1 cellular context compared by ENCODE assay signal in the genomic region with DNA sequence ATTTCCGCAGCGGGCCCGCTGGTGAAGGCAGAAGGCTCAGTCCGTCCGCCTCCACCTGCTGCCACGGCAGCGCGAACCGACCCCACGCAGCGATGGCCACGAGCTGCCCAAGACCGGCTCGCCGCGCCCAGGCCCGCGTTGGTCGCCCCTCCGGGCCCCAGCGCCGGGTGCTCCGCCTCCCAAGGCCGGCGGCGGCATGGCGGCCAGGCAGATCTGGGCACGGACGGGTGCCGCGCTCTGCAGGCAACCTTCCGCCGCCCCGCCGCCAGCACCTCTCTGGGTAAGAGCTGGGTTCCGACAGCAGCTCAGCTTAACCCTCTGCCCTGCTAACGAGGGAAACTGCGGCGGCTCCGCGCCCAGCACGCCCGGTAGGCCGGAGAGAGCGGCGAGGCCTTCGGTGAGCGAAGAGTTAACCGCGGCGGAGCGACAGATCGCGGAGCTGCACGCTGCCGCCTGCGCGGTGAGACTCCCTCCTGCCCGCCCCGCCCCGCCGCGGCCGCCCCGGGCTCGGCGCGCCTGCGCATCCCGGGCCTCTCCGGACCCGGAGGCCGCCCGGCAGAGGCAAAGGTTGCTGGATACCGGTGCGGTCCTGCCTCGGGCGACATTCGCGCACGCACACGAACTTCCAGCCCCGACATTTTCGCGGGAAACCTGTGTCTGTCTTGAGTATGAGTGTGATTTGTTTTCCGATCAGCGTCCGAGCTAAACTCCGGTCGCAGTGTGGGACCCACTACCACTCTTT.
A peak's percentile ranks its signal among the peaks of the same experiment; 100 is the strongest.
TF ChIP-seq lines count a peak whose summit lies in the region.

A gene (plus strand): TSS at position 177 of the 742 bp plus-strand sequence. CDS start 20 bp downstream, at position 197.

TF ChIP-seq in K562, 482 proteins besides CTCF, POLR2A, EP300 and RAD21 (continued from another document and continues in another):
- 0 out of 2 replicates have a peak, but pooled peaks have one; percentile 17 for TF ChIP-seq SREBF1 (IDR thresholded peaks at IDR 0.05; ENCODE audit: borderline replicate concordance, low read depth, low read length)
- peak; percentile 83 for TF ChIP-seq ERF (CRISPR knock-in tag; IDR thresholded peaks at IDR 0.05)
- TF ChIP-seq KLF1 (tag; IDR thresholded peaks at IDR 0.05), result peak; percentile 73; the same call in 1 of the 2 replicates
- TF ChIP-seq ZEB2 (IDR thresholded peaks at IDR 0.05), result no peak
- no peak for TF ChIP-seq ZNF274 (IDR thresholded peaks at IDR 0.05; ENCODE audit: borderline replicate concordance, low read depth, low read length)
- TF ChIP-seq, protein P1, sequence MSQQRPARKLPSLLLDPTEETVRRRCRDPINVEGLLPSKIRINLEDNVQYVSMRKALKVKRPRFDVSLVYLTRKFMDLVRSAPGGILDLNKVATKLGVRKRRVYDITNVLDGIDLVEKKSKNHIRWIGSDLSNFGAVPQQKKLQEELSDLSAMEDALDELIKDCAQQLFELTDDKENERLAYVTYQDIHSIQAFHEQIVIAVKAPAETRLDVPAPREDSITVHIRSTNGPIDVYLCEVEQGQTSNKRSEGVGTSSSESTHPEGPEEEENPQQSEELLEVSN (IDR thresholded peaks at IDR 0.05; ENCODE audit: borderline replicate concordance in 1 of 2, extremely low read depth in 1 of 2, insufficient read depth in 1 of 2, insufficient read length in 1 of 2, low read depth in 1 of 2, low read length in 1 of 2, poor library complexity in 1 of 2, severe bottlenecking in 1 of 2), result peak; percentile 88 to 94
- peak; percentile 63 for TF ChIP-seq ZBTB1 (CRISPR knock-in tag; IDR thresholded peaks at IDR 0.05; ENCODE audit: borderline replicate concordance, low read depth)
- no peak for TF ChIP-seq FOXJ3 (CRISPR knock-in tag; IDR thresholded peaks at IDR 0.05)
- no peak for TF ChIP-seq GATA2 (CRISPR knock-in tag; IDR thresholded peaks at IDR 0.05)
- no peak for TF ChIP-seq POU5F1 (IDR thresholded peaks at IDR 0.05; ENCODE audit: borderline replicate concordance, low read depth, low read length, partially characterized antibody)
- TF ChIP-seq ASH1L (IDR thresholded peaks at IDR 0.05; ENCODE audit: borderline replicate concordance, low read depth, partially characterized antibody), result no peak
- TF ChIP-seq MED1 (CRISPR knock-in tag; IDR thresholded peaks at IDR 0.05; ENCODE audit: borderline replicate concordance), result no peak
- TF ChIP-seq TOE1 (IDR thresholded peaks at IDR 0.05; ENCODE audit: borderline replicate concordance), result peak; percentile 91
- TF ChIP-seq TOE1 (CRISPR knock-in tag; IDR thresholded peaks at IDR 0.05; ENCODE audit: borderline replicate concordance, low read depth), result peak; percentile 75
- TF ChIP-seq, protein P2, sequence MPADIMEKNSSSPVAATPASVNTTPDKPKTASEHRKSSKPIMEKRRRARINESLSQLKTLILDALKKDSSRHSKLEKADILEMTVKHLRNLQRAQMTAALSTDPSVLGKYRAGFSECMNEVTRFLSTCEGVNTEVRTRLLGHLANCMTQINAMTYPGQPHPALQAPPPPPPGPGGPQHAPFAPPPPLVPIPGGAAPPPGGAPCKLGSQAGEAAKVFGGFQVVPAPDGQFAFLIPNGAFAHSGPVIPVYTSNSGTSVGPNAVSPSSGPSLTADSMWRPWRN (IDR thresholded peaks at IDR 0.05; ENCODE audit: low read depth), result no peak
- no peak for TF ChIP-seq ZNF3 (CRISPR knock-in tag; IDR thresholded peaks at IDR 0.05)
- TF ChIP-seq NR4A1 (CRISPR knock-in tag; IDR thresholded peaks at IDR 0.05), result 0 out of 2 replicates have a peak, but pooled peaks have one; percentile 9
- peak; percentile 74 for TF ChIP-seq NR4A1 (tag; IDR thresholded peaks at IDR 0.05)
- TF ChIP-seq, protein P3, sequence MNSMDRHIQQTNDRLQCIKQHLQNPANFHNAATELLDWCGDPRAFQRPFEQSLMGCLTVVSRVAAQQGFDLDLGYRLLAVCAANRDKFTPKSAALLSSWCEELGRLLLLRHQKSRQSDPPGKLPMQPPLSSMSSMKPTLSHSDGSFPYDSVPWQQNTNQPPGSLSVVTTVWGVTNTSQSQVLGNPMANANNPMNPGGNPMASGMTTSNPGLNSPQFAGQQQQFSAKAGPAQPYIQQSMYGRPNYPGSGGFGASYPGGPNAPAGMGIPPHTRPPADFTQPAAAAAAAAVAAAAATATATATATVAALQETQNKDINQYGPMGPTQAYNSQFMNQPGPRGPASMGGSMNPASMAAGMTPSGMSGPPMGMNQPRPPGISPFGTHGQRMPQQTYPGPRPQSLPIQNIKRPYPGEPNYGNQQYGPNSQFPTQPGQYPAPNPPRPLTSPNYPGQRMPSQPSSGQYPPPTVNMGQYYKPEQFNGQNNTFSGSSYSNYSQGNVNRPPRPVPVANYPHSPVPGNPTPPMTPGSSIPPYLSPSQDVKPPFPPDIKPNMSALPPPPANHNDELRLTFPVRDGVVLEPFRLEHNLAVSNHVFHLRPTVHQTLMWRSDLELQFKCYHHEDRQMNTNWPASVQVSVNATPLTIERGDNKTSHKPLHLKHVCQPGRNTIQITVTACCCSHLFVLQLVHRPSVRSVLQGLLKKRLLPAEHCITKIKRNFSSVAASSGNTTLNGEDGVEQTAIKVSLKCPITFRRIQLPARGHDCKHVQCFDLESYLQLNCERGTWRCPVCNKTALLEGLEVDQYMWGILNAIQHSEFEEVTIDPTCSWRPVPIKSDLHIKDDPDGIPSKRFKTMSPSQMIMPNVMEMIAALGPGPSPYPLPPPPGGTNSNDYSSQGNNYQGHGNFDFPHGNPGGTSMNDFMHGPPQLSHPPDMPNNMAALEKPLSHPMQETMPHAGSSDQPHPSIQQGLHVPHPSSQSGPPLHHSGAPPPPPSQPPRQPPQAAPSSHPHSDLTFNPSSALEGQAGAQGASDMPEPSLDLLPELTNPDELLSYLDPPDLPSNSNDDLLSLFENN (IDR thresholded peaks at IDR 0.05; ENCODE audit: low read depth in 2 of 2, low read length in 2 of 2), result no peak
- TF ChIP-seq GTF2E2 (tag; IDR thresholded peaks at IDR 0.05), result peak; percentile 83; the same call in 1 of the 2 replicates
- no peak for TF ChIP-seq ELF1 (tag; IDR thresholded peaks at IDR 0.05)
- TF ChIP-seq CBX1 (IDR thresholded peaks at IDR 0.05; ENCODE audit: low read depth), result peak; percentile 87
- peak; percentile 5; the same call in 1 of the 2 replicates for TF ChIP-seq ZNF133 (CRISPR knock-in tag; IDR thresholded peaks at IDR 0.05)
- no peak for TF ChIP-seq RBM39 (optimal IDR thresholded peaks at IDR 0.05; ENCODE audit: low read depth, low read length)
- TF ChIP-seq SP2 (IDR thresholded peaks at IDR 0.05; ENCODE audit: extremely low read depth, low read depth, low read length, poor library complexity, severe bottlenecking), result no peak
- TF ChIP-seq, protein P4, sequence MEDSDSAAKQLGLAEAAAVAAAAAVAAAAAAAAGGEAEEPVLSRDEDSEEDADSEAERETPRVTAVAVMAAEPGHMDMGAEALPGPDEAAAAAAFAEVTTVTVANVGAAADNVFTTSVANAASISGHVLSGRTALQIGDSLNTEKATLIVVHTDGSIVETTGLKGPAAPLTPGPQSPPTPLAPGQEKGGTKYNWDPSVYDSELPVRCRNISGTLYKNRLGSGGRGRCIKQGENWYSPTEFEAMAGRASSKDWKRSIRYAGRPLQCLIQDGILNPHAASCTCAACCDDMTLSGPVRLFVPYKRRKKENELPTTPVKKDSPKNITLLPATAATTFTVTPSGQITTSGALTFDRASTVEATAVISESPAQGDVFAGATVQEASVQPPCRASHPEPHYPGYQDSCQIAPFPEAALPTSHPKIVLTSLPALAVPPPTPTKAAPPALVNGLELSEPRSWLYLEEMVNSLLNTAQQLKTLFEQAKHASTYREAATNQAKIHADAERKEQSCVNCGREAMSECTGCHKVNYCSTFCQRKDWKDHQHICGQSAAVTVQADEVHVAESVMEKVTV (CRISPR knock-in tag; IDR thresholded peaks at IDR 0.05), result no peak
- no peak for TF ChIP-seq ARHGAP35 (IDR thresholded peaks at IDR 0.05; ENCODE audit: partially characterized antibody)
- peak; percentile 75; the same call in 1 of the 2 replicates for TF ChIP-seq SOX6 (IDR thresholded peaks at IDR 0.05)
- no peak for TF ChIP-seq ZKSCAN3 (CRISPR knock-in tag; IDR thresholded peaks at IDR 0.05)
- TF ChIP-seq, protein P5, sequence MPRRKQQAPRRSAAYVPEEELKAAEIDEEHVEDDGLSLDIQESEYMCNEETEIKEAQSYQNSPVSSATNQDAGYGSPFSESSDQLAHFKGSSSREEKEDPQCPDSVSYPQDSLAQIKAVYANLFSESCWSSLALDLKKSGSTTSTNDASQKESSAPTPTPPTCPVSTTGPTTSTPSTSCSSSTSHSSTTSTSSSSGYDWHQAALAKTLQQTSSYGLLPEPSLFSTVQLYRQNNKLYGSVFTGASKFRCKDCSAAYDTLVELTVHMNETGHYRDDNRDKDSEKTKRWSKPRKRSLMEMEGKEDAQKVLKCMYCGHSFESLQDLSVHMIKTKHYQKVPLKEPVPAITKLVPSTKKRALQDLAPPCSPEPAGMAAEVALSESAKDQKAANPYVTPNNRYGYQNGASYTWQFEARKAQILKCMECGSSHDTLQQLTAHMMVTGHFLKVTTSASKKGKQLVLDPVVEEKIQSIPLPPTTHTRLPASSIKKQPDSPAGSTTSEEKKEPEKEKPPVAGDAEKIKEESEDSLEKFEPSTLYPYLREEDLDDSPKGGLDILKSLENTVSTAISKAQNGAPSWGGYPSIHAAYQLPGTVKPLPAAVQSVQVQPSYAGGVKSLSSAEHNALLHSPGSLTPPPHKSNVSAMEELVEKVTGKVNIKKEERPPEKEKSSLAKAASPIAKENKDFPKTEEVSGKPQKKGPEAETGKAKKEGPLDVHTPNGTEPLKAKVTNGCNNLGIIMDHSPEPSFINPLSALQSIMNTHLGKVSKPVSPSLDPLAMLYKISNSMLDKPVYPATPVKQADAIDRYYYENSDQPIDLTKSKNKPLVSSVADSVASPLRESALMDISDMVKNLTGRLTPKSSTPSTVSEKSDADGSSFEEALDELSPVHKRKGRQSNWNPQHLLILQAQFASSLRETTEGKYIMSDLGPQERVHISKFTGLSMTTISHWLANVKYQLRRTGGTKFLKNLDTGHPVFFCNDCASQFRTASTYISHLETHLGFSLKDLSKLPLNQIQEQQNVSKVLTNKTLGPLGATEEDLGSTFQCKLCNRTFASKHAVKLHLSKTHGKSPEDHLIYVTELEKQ (CRISPR knock-in tag; IDR thresholded peaks at IDR 0.05), result no peak
- TF ChIP-seq ZBED1 (IDR thresholded peaks at IDR 0.05), result peak; percentile 38
- TF ChIP-seq PURB (CRISPR knock-in tag; IDR thresholded peaks at IDR 0.05; ENCODE audit: low read depth), result no peak
- no peak for TF ChIP-seq RFX7 (CRISPR knock-in tag; IDR thresholded peaks at IDR 0.05)
- TF ChIP-seq ARID1B (IDR thresholded peaks at IDR 0.05), result 0 out of 2 replicates have a peak, but pooled peaks have one; percentile 33
- TF ChIP-seq, protein P6, sequence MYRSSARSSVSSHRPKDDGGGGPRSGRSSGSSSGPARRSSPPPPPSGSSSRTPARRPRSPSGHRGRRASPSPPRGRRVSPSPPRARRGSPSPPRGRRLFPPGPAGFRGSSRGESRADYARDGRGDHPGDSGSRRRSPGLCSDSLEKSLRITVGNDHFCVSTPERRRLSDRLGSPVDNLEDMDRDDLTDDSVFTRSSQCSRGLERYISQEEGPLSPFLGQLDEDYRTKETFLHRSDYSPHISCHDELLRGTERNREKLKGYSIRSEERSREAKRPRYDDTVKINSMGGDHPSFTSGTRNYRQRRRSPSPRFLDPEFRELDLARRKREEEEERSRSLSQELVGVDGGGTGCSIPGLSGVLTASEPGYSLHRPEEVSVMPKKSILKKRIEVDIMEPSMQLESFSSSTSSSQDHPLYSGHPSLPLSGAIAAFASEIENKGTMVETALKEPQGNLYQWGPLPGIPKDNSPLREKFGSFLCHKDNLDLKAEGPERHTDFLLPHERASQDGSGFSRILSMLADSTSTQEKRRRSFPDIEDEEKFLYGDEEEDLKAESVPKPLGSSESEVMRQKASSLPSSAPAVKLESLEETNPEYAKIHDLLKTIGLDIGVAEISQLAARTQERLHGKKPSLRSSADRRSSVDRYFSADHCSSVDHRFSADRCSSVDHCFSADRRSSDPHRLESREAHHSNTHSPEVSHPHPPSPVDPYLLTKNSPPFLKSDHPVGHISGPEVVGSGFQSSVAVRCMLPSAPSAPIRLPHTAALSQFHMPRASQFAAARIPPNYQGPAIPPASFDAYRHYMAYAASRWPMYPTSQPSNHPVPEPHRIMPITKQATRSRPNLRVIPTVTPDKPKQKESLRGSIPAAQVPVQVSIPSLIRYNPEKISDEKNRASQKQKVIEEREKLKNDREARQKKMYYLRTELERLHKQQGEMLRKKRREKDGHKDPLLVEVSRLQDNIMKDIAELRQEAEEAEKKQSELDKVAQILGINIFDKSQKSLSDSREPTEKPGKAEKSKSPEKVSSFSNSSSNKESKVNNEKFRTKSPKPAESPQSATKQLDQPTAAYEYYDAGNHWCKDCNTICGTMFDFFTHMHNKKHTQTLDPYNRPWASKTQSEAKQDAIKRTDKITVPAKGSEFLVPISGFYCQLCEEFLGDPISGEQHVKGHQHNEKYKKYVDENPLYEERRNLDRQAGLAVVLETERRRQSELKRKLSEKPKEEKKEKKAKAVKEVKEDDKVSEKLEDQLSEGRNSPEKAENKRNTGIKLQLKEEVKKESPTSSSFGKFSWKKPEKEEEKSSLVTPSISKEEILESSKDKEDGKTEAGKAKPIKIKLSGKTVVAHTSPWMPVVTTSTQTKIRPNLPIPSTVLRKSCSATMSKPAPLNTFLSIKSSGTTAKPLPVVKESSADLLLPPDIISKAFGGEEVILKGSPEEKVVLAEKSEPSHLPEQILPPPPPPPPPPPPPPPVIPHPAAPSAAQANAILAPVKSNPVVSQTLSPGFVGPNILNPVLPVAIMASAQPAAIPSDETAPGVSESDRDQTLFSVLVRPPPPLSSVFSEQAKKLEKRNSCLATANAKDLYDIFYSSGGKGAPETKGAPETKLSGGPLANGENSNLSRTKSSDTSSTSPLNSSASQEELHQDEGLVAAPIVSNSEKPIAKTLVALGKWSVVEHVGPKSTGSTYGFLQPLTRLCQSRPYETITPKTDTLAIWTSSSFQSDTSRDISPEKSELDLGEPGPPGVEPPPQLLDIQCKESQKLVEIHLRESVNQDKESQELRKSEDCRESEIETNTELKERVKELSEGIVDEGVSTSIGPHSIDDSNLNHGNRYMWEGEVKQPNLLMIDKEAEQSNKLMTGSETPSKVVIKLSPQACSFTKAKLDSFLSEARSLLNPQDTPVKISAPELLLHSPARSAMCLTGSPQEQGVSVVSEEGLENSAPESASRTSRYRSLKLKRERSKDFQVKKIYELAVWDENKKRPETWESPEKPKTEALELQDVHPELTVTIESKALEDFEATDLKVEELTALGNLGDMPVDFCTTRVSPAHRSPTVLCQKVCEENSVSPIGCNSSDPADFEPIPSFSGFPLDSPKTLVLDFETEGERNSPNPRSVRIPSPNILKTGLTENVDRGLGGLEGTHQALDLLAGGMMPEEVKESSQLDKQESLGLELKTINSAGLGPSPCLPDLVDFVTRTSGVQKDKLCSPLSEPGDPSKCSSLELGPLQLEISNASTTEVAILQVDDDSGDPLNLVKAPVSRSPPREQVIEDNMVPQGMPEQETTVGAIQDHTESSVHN (IDR thresholded peaks at IDR 0.05; ENCODE audit: borderline replicate concordance in 1 of 2, low read depth in 1 of 2), result no peak
- TF ChIP-seq, protein P7, sequence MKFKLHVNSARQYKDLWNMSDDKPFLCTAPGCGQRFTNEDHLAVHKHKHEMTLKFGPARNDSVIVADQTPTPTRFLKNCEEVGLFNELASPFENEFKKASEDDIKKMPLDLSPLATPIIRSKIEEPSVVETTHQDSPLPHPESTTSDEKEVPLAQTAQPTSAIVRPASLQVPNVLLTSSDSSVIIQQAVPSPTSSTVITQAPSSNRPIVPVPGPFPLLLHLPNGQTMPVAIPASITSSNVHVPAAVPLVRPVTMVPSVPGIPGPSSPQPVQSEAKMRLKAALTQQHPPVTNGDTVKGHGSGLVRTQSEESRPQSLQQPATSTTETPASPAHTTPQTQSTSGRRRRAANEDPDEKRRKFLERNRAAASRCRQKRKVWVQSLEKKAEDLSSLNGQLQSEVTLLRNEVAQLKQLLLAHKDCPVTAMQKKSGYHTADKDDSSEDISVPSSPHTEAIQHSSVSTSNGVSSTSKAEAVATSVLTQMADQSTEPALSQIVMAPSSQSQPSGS (CRISPR knock-in tag; IDR thresholded peaks at IDR 0.05), result peak; percentile 54; the same call in 1 of the 2 replicates
